Comparison of ENCODE assay signal across 8 cellular contexts in genomic region chr9:137458194-137459146, GRCh38. TPM values are rescaled to one million over a fixed set of nuclear protein-coding genes. Genes with fewer than 3 reads are reported as not detected.
DNase-seq lines count a peak whose midpoint lies in the region; ATAC-seq and TF ChIP-seq lines count a peak whose summit lies in the region.

No MANE protein-coding gene starts in this region.

- peaks cover 12% of the 10 kb centered on the region for H3K4me1 ChIP-seq in cardiac muscle cell (ENCODE audit: low read depth)

- H3K27ac ChIP-seq in 22Rv1 (peak overlapping the region; percentile 56), cardiac muscle cell (no peak overlapping the region)

- peak; percentile 66 for DNase-seq in activated naive CD4-positive, alpha-beta T cell treated with anti-CD3 and anti-CD28 coated beads, Interleukin-2, amount 10 ng/mL, durations not matched to agents 7 days and 5 days
- DNase-seq in cardiac muscle cell (ENCODE audit: low read depth in 1 of 2, low spot score in 1 of 2) (no peak), pons (ENCODE audit: low spot score) (peak; percentile 42), SIG-M5 treated with dmso at 0.1 percent for 504 hours (lab: John Stamatoyannopoulos, UW; ENCODE audit: unreplicated experiment) (no peak)

- H3K27ac Mint-ChIP-seq in activated naive CD4-positive, alpha-beta T cell treated with anti-CD3 and anti-CD28 coated beads, Interleukin-2, amount 10 ng/mL, durations not matched to agents 7 days and 5 days: peak overlapping the region; percentile 62

- TF ChIP-seq CTCF in 22Rv1 (IDR thresholded peaks at IDR 0.05) (no peak), GM12875 (IDR thresholded peaks at IDR 0.05; ENCODE audit: borderline replicate concordance, insufficient read depth, low read depth, low read length) (no peak), cardiac muscle cell (IDR thresholded peaks at IDR 0.05; ENCODE audit: low read depth, low read length) (no peak)

- no peaks in the 10 kb centered on the region for H3K36me3 ChIP-seq in cardiac muscle cell

- CTCF ChIA-PET in activated naive CD4-positive, alpha-beta T cell treated with anti-CD3 and anti-CD28 coated beads, Interleukin-2, amount 10 ng/mL, durations not matched to agents 7 days and 5 days (lab: Charles Lee): no interaction called here

- H3K9me3 Mint-ChIP-seq in activated naive CD4-positive, alpha-beta T cell treated with anti-CD3 and anti-CD28 coated beads, Interleukin-2, amount 10 ng/mL, durations not matched to agents 7 days and 5 days: no peaks in the 10 kb centered on the region

- H3K27me3 Mint-ChIP-seq in activated naive CD4-positive, alpha-beta T cell treated with anti-CD3 and anti-CD28 coated beads, Interleukin-2, amount 10 ng/mL, durations not matched to agents 7 days and 5 days: peaks cover 5% of the 10 kb centered on the region

- H3K4me3 Mint-ChIP-seq in activated naive CD4-positive, alpha-beta T cell treated with anti-CD3 and anti-CD28 coated beads, Interleukin-2, amount 10 ng/mL, durations not matched to agents 7 days and 5 days: peak overlapping the region; percentile 35

- H3K9me3 ChIP-seq in cardiac muscle cell (ENCODE audit: low read depth): no peaks in the 10 kb centered on the region

- H3K4me1 Mint-ChIP-seq in activated naive CD4-positive, alpha-beta T cell treated with anti-CD3 and anti-CD28 coated beads, Interleukin-2, amount 10 ng/mL, durations not matched to agents 7 days and 5 days: peaks cover 52% of the 10 kb centered on the region

- H3K4me3 ChIP-seq in GM12875 (ENCODE audit: low read depth, low read length) (peak overlapping the region; percentile 80), cardiac muscle cell (peak overlapping the region; percentile 51)

- H3K36me3 Mint-ChIP-seq in activated naive CD4-positive, alpha-beta T cell treated with anti-CD3 and anti-CD28 coated beads, Interleukin-2, amount 10 ng/mL, durations not matched to agents 7 days and 5 days: peaks cover 9% of the 10 kb centered on the region

- H3K27me3 ChIP-seq in cardiac muscle cell: peaks cover 18% of the 10 kb centered on the region

- peak; percentile 2 for ATAC-seq in HG03442 (IDR thresholded peaks at IDR 0.05; ENCODE audit: unreplicated experiment)
- ATAC-seq in HG02642 (IDR thresholded peaks at IDR 0.05; ENCODE audit: poor library complexity, unreplicated experiment): no peak

RNA-seq across cellular contexts. Expression of gene NSMF, which starts 0.7 kb away (rescaled TPM):
- total RNA-seq in cardiac muscle cell: 75.6 and 107 TPM in 2 replicates
- polyA plus RNA-seq in cardiac muscle cell: 73.0 and 113 TPM in 2 replicates

RNA-seq across cellular contexts. Expression of gene ENTPD8, which starts 17.3 kb away (rescaled TPM):
- total RNA-seq in cardiac muscle cell: 0.51 and 0.56 TPM in 2 replicates
- polyA plus RNA-seq in cardiac muscle cell: 0.15 and 1.7 TPM in 2 replicates

RNA-seq across cellular contexts. Expression of gene NOXA1, which starts 35.3 kb away (rescaled TPM):
- total RNA-seq in cardiac muscle cell: 6.8 and 12.0 TPM in 2 replicates
- 8.1 and 14.9 TPM in 2 replicates for polyA plus RNA-seq in cardiac muscle cell

RNA-seq across cellular contexts. Expression of gene EXD3, which starts 35.5 kb away (rescaled TPM):
- 14.3 and 72.1 TPM in 2 replicates for total RNA-seq in cardiac muscle cell
- 32.3 and 52.4 TPM in 2 replicates for polyA plus RNA-seq in cardiac muscle cell

Comparison
In these comparisons a context has a peak if more than half of its experiments do, and no peak if none do; other contexts are left out.
1. DNase-seq: peak in activated naive CD4-positive, alpha-beta T cell treated with anti-CD3 and anti-CD28 coated beads, Interleukin-2, amount 10 ng/mL, durations not matched to agents 7 days and 5 days (single experiment) and pons (single experiment); none in cardiac muscle cell (0 of 2) and SIG-M5 treated with dmso at 0.1 percent for 504 hours (single experiment).